8 cellular contexts compared by ENCODE assay signal in genomic region chr22:22030493-22031182, GRCh38. TPM values are rescaled to one million over a fixed set of nuclear protein-coding genes. Genes with fewer than 3 reads are reported as not detected.
DNase-seq lines count a peak whose midpoint lies in the region; ATAC-seq and TF ChIP-seq lines count a peak whose summit lies in the region.

No MANE protein-coding gene starts in this region.

- H3K36me3 Mint-ChIP-seq in T-helper 17 cell (ENCODE audit: low read depth), result peaks cover 2% of the 10 kb centered on the region

- 37% methylated on average over 5 of the region's 7 CpGs for WGBS in right lobe of liver (ENCODE audit: insufficient coverage, low coverage, low lambda C conversion rate, missing lambda C conversion rate)

- no peaks in the 10 kb centered on the region for H3K4me1 ChIP-seq in right lobe of liver

- DNase-seq in NCI-H1092 (lab: John Stamatoyannopoulos, UW) (peak; percentile 1), NCI-H1092 treated with DMSO at 0.1 percent for 48 hours (lab: John Stamatoyannopoulos, UW) (no peak), T-helper 17 cell (no peak), right lobe of liver (no peak), Ammon's horn (ENCODE audit: low spot score) (no peak), NK-92 (lab: John Stamatoyannopoulos, UW; ENCODE audit: unreplicated experiment) (no peak)

- peaks cover 38% of the 10 kb centered on the region for H3K27me3 Mint-ChIP-seq in T-helper 17 cell

- peak overlapping the region; percentile 21 for H3K4me3 Mint-ChIP-seq in T-helper 17 cell

- intact Hi-C loops in right lobe of liver (cut with DNase I), result no loop called here

- H3K9me3 ChIP-seq in T-helper 17 cell (ENCODE audit: control insufficient read depth, low read length, poor library complexity, severe bottlenecking), result no peaks in the 10 kb centered on the region
- H3K9me3 ChIP-seq in right lobe of liver, result no peaks in the 10 kb centered on the region

- H3K36me3 ChIP-seq in right lobe of liver, result no peaks in the 10 kb centered on the region

- TF ChIP-seq POLR2A in right lobe of liver (IDR thresholded peaks at IDR 0.05), result no peak

- no peak overlapping the region for H3K27ac ChIP-seq in right lobe of liver

- H3K27me3 ChIP-seq in right lobe of liver, result no peaks in the 10 kb centered on the region

- peak in 2 of 4 donors; percentile 23 to 44 for TF ChIP-seq CTCF in right lobe of liver (IDR thresholded peaks at IDR 0.05)

- H3K27ac Mint-ChIP-seq in T-helper 17 cell, result no peak overlapping the region

- no peak overlapping the region for H3K4me3 ChIP-seq in right lobe of liver

- peak; percentile 42 for ATAC-seq in HG02623 (IDR thresholded peaks at IDR 0.05; ENCODE audit: unreplicated experiment)
- no peak for ATAC-seq in T-helper 17 cell
- ATAC-seq in right lobe of liver, result peak in 3 of 4 donors; percentile 44 to 53 (median 46)
- no peak for ATAC-seq in GM18870 (IDR thresholded peaks at IDR 0.05; ENCODE audit: unreplicated experiment)

- no peaks in the 10 kb centered on the region for H3K4me1 Mint-ChIP-seq in T-helper 17 cell

RNA-seq across cellular contexts. Expression of gene TOP3B, which starts 48.1 kb away (rescaled TPM):
- total RNA-seq in T-helper 17 cell (10 to 100 TPM; 49.5 to 55.5 TPM), right lobe of liver (10 to 100 TPM; 13.5 to 20.4 (median 15.6) TPM)

Comparison
In these comparisons a context has a peak if more than half of its experiments do, and no peak if none do; other contexts are left out.
1. ATAC-seq: peak in HG02623 (single experiment) and right lobe of liver (3 of 4); none in T-helper 17 cell (single experiment) and GM18870 (single experiment).